Comparison of ENCODE assay signal across 10 cellular contexts in the genomic region with DNA sequence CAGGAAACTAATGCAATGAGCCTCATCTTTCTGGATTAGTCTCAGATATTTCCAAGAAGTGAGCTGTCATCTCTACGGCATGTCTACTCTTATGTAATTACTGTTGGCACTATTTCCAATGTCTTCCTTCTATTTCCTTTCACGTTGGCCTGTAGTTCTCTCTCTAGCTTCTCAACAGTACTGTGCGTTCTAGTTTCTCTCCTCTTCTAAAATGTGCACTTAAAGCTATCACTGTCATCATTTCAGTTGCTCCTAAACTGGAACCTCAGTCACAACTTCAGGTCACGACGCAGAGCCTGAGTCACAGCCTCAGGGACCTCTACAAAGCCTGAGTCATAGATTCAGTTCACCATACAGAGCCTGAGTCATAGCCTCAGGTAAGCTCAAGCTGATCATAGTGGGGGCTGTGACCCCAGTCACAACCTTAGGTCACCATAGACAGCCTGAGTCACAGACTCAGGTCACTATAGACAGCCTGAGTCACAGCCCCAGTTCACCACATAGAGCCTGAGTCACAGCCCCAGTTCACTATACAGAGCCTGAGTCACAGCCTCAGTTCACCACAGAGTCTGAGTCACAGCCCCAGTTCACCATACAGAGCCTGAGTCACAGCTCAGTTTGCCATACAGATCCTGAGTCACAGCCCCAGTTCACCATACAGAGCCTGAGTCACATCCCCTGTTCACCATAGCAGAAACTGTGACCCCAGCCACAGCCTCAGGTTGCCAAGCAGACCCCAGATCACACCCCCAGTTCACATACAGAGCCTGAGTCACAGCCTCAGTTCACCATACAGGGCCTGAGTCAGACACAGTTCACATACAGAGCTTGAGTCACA. TPM values are rescaled to one million over a fixed set of nuclear protein-coding genes. Genes with fewer than 3 reads are reported as not detected.
A peak's percentile ranks its signal among the peaks of the same experiment; 100 is the strongest.
DNase-seq lines count a peak whose midpoint lies in the region; ATAC-seq and TF ChIP-seq lines count a peak whose summit lies in the region.
"Had no signal": no experiment of that assay in that cellular context is flagged by ENCODE, and none has a peak within 500 bp of the region (broad histone marks: within the 10 kb centered on the region; RNA-seq: fewer than 3 reads in every experiment).

No MANE protein-coding gene starts in this region.

- BruUV-seq in PC-3 (replicated peaks; lab: Mats Ljungman, UMichigan): no TSS peak

- H3K36me3 ChIP-seq in PC-3 (ENCODE audit: low read depth, low read length) (peaks cover 40% of the 10 kb centered on the region), muscle layer of duodenum (ENCODE audit: control insufficient read depth in 1 of 2, insufficient read depth in 2 of 2, low read length in 2 of 2) (no peaks in the 10 kb centered on the region), urinary bladder (ENCODE audit: insufficient read depth) (no peaks in the 10 kb centered on the region), H7 (replicated peaks; ENCODE audit: control insufficient read depth, insufficient read depth, low read length) (no peaks in the 10 kb centered on the region; the same call in 1 of the 2 replicates)
- H3K36me3 ChIP-seq: thyroid gland had no signal

- H3K4me1 ChIP-seq in PC-3 (ENCODE audit: insufficient read depth, low read length): peaks cover 49% of the 10 kb centered on the region
- peaks cover 0 to 7% of the 10 kb centered on the region in 2 donors for H3K4me1 ChIP-seq in muscle layer of duodenum (ENCODE audit: control insufficient read depth in 1 of 2, insufficient read depth in 2 of 2, low read length in 2 of 2)
- no peaks in the 10 kb centered on the region for H3K4me1 ChIP-seq in urinary bladder (ENCODE audit: insufficient read depth)
- H3K4me1 ChIP-seq: thyroid gland had no signal

- ATAC-seq in PC-3: peak; percentile 87

- peaks cover 20% of the 10 kb centered on the region for H3F3A ChIP-seq in PC-3 (ENCODE audit: low read length, unreplicated experiment)

- CTCF ChIA-PET in PC-3 (lab: Charles Lee): interaction anchor here (0.5 to 1.8 kb wide), 4 partner anchors 129 to 231 kb away, joined by 3 to 5 read pairs (median 4); a partner anchor contains a TSS

- no peak overlapping the region for H3K4me3 ChIP-seq in AG10803 (ENCODE audit: low read length)
- peak overlapping the region; percentile 25 for H3K4me3 ChIP-seq in PC-3 (ENCODE audit: low read length)
- no peak overlapping the region for H3K4me3 ChIP-seq in muscle layer of duodenum (ENCODE audit: low read depth in 1 of 2, low read length in 2 of 2)
- H3K4me3 ChIP-seq in urinary bladder (ENCODE audit: low read depth, low read length): no peak overlapping the region
- no peak overlapping the region for H3K4me3 ChIP-seq in H7 (ENCODE audit: insufficient read depth, low read depth, low read length)
- H3K4me3 ChIP-seq: thyroid gland had no signal

- H4K20me1 ChIP-seq in PC-3 (ENCODE audit: low read length): no peaks in the 10 kb centered on the region

- peak overlapping the region; percentile 65 for H3K9ac ChIP-seq in PC-3 (ENCODE audit: low read length)

- DNase-seq in AG10803 (ENCODE audit: low read depth): peak; percentile 82
- peak; percentile 100 for DNase-seq in PC-3
- no peak for DNase-seq in GOT3 (lab: John Stamatoyannopoulos, UW)
- DNase-seq in H7: no peak
- DNase-seq in GM13977 (ENCODE audit: low spot score): no peak

- peaks cover 11% of the 10 kb centered on the region for H3K27me3 Mint-ChIP-seq in brain

- H3K27me3 ChIP-seq in PC-3 (ENCODE audit: low read length) (no peaks in the 10 kb centered on the region), muscle layer of duodenum (ENCODE audit: low read depth, low read length) (no peaks in the 10 kb centered on the region), H7 (ENCODE audit: control insufficient read depth, insufficient read depth, low read length) (no peaks in the 10 kb centered on the region)
- H3K27me3 ChIP-seq: thyroid gland had no signal

- H3K4me1 Mint-ChIP-seq in brain: no peaks in the 10 kb centered on the region

- in situ Hi-C loops in GM13977 (cut with MboI; ENCODE audit: low pct_unique_long_range_greater_than_20kb, low sequenced_read_pairs, unreplicated experiment): loop anchor here (10.0 kb wide), 1 partner anchor 460 kb away; no protein-coding TSS in a partner anchor

- H3K27ac ChIP-seq in PC-3 (ENCODE audit: low read length): peak overlapping the region; percentile 94
- peak overlapping the region; percentile 74 for H3K27ac ChIP-seq in muscle layer of duodenum (ENCODE audit: low read length)
- peak overlapping the region; percentile 13 for H3K27ac ChIP-seq in urinary bladder (ENCODE audit: low read depth)

- TF ChIP-seq CTCF in AG10803 (conservative IDR thresholded peaks at IDR 0.05; ENCODE audit: low read length): no peak
- TF ChIP-seq CTCF in PC-3 (conservative IDR thresholded peaks at IDR 0.05; ENCODE audit: low read depth, low read length): no peak
- TF ChIP-seq CTCF in brain (conservative IDR thresholded peaks at IDR 0.05): no peak
- no peak for TF ChIP-seq CTCF in GM13977 (IDR thresholded peaks at IDR 0.05; ENCODE audit: extremely low read depth, insufficient read depth, missing control alignments)

- H3K27ac Mint-ChIP-seq in brain: peak overlapping the region in 3 of 5 experiments; percentile 9 to 46 (median 34)

- H3K9me2 ChIP-seq in PC-3 (replicated peaks; ENCODE audit: low read length): no peaks in the 10 kb centered on the region

- intact Hi-C loops in PC-3 (cut with micrococcal nuclease): loop anchor here (1.0 kb wide), 4 partner anchors 12 to 170 kb away; no protein-coding TSS in a partner anchor

- H3K36me3 Mint-ChIP-seq in brain: peaks cover 7% of the 10 kb centered on the region

- WGBS in urinary bladder: 46% methylated on average over 5 of the region's 5 CpGs

- no peak overlapping the region for H3K4me3 Mint-ChIP-seq in brain

- H3K4me2 ChIP-seq in PC-3 (ENCODE audit: low read length): peak overlapping the region; percentile 27

- no peak overlapping the region for H2AFZ ChIP-seq in PC-3 (ENCODE audit: low read length)

- POLR2A ChIA-PET in PC-3 (lab: Charles Lee; ENCODE audit: unreplicated experiment): interaction anchor here (0.5 to 0.9 kb wide), 4 partner anchors 13 to 372 kb away, joined by 3 to 7 read pairs (median 4); a partner anchor contains a TSS

- peaks cover 80% of the 10 kb centered on the region for H3K79me2 ChIP-seq in PC-3 (ENCODE audit: low read length)

- H3K9me3 ChIP-seq in PC-3 (ENCODE audit: low read length) (peaks cover 7% of the 10 kb centered on the region; the same call in 1 of the 2 replicates), muscle layer of duodenum (ENCODE audit: control insufficient read depth in 1 of 2, low read length in 2 of 2) (no peaks in the 10 kb centered on the region)
- H3K9me3 ChIP-seq: thyroid gland had no signal

- peaks cover 2 to 20% (median 7%) of the 10 kb centered on the region in 5 experiments for H3K9me3 Mint-ChIP-seq in brain

RNA-seq across cellular contexts. Expression of a gene that starts 13.0 kb away (rescaled TPM):
- total RNA-seq in PC-3 (2014; rRNA removed) (22.2 and 36.6 TPM in 2 replicates), urinary bladder (2.7 TPM)
- polyA plus RNA-seq in brain (ENCODE audit: insufficient read depth, low read depth, low replicate concordance) (3.4 TPM), urinary bladder (9.4 TPM)
- 3.2 and 4.0 TPM in 2 replicates for total RNA-seq in H7 (2014; rRNA removed; shearing (Covaris generic))
- total RNA-seq: activated CD8-positive, alpha-beta memory T cell treated with anti-CD3 and anti-CD28 coated beads for 36 hours had no signal

Comparison
In these comparisons a context has a peak if more than half of its experiments do, and no peak if none do; other contexts are left out.
1. DNase-seq: peak in AG10803 (single experiment) and PC-3 (single experiment); none in GOT3 (single experiment), H7 (single experiment) and GM13977 (single experiment).
2. H3K27ac ChIP-seq: peak in every context shown above with its lines; median percentile 94 in PC-3; 74 in muscle layer of duodenum; 13 in urinary bladder.